Comparison of ENCODE assay signal across 10 cellular contexts in the genomic region with DNA sequence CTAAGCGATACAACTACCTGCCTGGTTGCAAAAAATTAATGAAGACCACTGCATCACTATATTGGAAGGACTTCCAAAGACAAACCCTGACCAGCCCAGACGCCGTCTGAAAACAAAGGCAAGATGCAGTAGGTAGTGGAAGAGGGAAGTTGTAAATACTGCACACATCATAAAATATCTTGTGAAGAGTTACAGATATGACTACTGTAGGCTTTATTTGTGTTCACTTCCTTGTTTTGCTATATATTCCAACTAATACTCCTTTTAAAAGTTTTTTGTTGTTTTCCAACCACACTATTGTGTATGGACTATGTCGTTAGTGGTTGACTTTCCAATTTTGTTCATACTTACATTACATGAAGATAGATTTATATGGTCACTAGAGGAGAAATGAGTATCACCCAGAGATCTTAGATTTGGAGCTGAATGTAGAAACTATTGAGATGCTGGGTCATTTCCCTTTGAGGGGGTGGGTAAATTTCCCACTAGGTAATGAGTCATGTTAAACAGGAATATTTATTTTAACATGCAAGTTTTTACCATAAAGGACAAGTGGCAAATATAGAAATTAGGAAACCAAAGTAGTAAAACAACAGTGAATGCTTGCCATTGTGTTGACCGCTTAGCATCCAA. TPM values are rescaled to one million over a fixed set of nuclear protein-coding genes. Genes with fewer than 3 reads are reported as not detected.
DNase-seq lines count a peak whose midpoint lies in the region; ATAC-seq and TF ChIP-seq lines count a peak whose summit lies in the region.
"Had no signal": no experiment of that assay in that cellular context is flagged by ENCODE, and none has a peak within 500 bp of the region (broad histone marks: within the 10 kb centered on the region; RNA-seq: fewer than 3 reads in every experiment).

No MANE protein-coding gene starts in this region.

- no peaks in the 10 kb centered on the region for H3K79me2 ChIP-seq in neural progenitor cell (ENCODE audit: low read depth)

- no peak overlapping the region for H3K4me3 ChIP-seq in left lung
- H3K4me3 ChIP-seq in effector memory CD4-positive, alpha-beta T cell (ENCODE audit: insufficient read depth, low read depth, low read length, poor library complexity, severe bottlenecking) = no peak overlapping the region
- no peak overlapping the region for H3K4me3 ChIP-seq in neural progenitor cell

- H3K4me2 ChIP-seq in neural progenitor cell = no peak overlapping the region

- peaks cover 15% of the 10 kb centered on the region for H3F3A ChIP-seq in neural progenitor cell (ENCODE audit: low read depth)

- no peak overlapping the region for H3K9ac ChIP-seq in neural progenitor cell

- H3K27me3 Mint-ChIP-seq in neural progenitor cell (ENCODE audit: insufficient read depth, low read depth) = no peaks in the 10 kb centered on the region

- no peaks in the 10 kb centered on the region for H3K36me3 Mint-ChIP-seq in neural progenitor cell

- H3K4me1 ChIP-seq in left lung (peaks cover 0 to 22% of the 10 kb centered on the region in 2 donors), neural progenitor cell (peaks cover 2% of the 10 kb centered on the region)
- no peaks in the 10 kb centered on the region for H3K4me1 ChIP-seq in effector memory CD4-positive, alpha-beta T cell (ENCODE audit: control insufficient read depth, insufficient read depth, low read length, poor library complexity, severe bottlenecking)

- no peaks in the 10 kb centered on the region for H3K9me3 Mint-ChIP-seq in neural progenitor cell

- no peak for TF ChIP-seq POLR2A in GM18505 (IDR thresholded peaks at IDR 0.05; ENCODE audit: borderline replicate concordance, extremely low read depth, insufficient read depth, insufficient read length)

- TF ChIP-seq CTCF in left lung (IDR thresholded peaks at IDR 0.05) = no peak
- no peak for TF ChIP-seq CTCF in neural progenitor cell (IDR thresholded peaks at IDR 0.05)

- DNase-seq in KG1 (lab: John Stamatoyannopoulos, UW) (peak; percentile 32), left lung (no peak), neural progenitor cell (ENCODE audit: low spot score) (no peak), superior temporal gyrus (ENCODE audit: extremely low spot score) (no peak)
- no peak for DNase-seq in effector memory CD4-positive, alpha-beta T cell
- no peak for DNase-seq in activated CD4-positive, alpha-beta T cell treated with anti-CD3 and anti-CD28 coated beads, Interleukin-2, amount 50 U/mL, for 1 hour
- DNase-seq: NCI-H2029 treated with DMSO at 0.1 percent for 48 hours, T-helper 9 cell had no signal

- H3K27ac ChIP-seq in left lung = peak overlapping the region in 1 of 2 donors; percentile 72
- no peak overlapping the region for H3K27ac ChIP-seq in effector memory CD4-positive, alpha-beta T cell (ENCODE audit: insufficient read depth, low read length, poor library complexity, severe bottlenecking)
- no peak overlapping the region for H3K27ac ChIP-seq in neural progenitor cell

- no peak overlapping the region for H3K4me3 Mint-ChIP-seq in neural progenitor cell

- no peak overlapping the region for H2AFZ ChIP-seq in neural progenitor cell (replicated peaks)

- H3K36me3 ChIP-seq in left lung (no peaks in the 10 kb centered on the region), neural progenitor cell (no peaks in the 10 kb centered on the region)
- no peaks in the 10 kb centered on the region for H3K36me3 ChIP-seq in effector memory CD4-positive, alpha-beta T cell (ENCODE audit: control insufficient read depth, insufficient read depth, low read length)

- ATAC-seq in GM18505 (IDR thresholded peaks at IDR 0.05; ENCODE audit: unreplicated experiment) = peak; percentile 80
- peak; percentile 84 for ATAC-seq in GM21717 (IDR thresholded peaks at IDR 0.05; ENCODE audit: unreplicated experiment)
- peak; percentile 58 for ATAC-seq in left lung

- intact Hi-C loops in left lung (cut with DNase I) = no loop called here

- peaks cover 13% of the 10 kb centered on the region for H3K4me1 Mint-ChIP-seq in neural progenitor cell

- H4K20me1 ChIP-seq in neural progenitor cell (ENCODE audit: low read depth) = no peaks in the 10 kb centered on the region

- H3K9me3 ChIP-seq in left lung (no peaks in the 10 kb centered on the region), neural progenitor cell (ENCODE audit: low read depth) (no peaks in the 10 kb centered on the region)
- no peaks in the 10 kb centered on the region for H3K9me3 ChIP-seq in effector memory CD4-positive, alpha-beta T cell (ENCODE audit: control insufficient read depth, low read length)

- H3K27ac Mint-ChIP-seq in neural progenitor cell = no peak overlapping the region

- no peaks in the 10 kb centered on the region for H3K27me3 ChIP-seq in left lung
- no peaks in the 10 kb centered on the region for H3K27me3 ChIP-seq in effector memory CD4-positive, alpha-beta T cell (replicated peaks; ENCODE audit: control insufficient read depth, insufficient read depth, low read length, poor library complexity, severe bottlenecking)
- no peaks in the 10 kb centered on the region for H3K27me3 ChIP-seq in neural progenitor cell

RNA-seq across cellular contexts. Expression of a gene that starts 16.6 kb away (rescaled TPM):
- total RNA-seq in left lung (under 1 TPM; 0.55 to 0.73 TPM), neural progenitor cell (ENCODE audit: low replicate concordance) (0.06 TPM in 2 replicates)
